In the genomic region with DNA sequence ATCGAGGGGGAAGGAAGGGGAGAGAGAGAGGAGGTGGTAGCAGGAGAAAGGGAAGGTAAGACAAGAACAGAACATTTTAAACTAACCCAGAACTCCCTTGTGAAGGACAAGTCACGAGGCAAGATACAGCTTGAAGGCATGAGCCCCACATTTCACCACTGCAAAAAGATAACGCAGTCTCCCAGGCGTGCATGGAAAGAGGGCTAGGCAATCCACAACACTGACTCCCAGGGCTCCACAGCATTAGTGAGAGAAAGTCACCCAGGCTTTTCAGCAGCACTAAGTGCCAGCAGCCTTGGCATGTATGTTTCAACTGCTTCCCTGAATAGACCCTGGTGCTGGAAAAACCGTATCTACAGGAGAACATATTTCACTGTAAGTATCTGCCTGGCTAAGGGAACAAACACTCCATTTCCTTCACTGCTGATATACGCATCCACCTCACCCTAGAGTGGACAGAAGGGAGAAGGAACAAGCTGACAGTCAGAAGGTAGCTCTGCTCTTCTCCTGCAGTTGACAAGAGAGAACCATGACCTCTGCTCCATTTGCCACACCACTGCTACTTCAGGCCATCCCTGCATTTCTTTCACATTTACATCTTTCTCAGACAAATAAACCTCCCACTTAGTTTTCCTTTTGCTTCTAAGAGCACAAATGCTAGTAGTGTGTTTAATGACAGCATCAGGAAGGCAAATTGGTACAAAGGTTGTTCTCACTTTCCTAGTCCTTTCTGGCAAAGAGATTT, we compare ENCODE assay signal across 16 cellular contexts.
A peak's percentile ranks its signal among the peaks of the same experiment; 100 is the strongest.
DNase-seq lines count a peak whose midpoint lies in the region; ATAC-seq and TF ChIP-seq lines count a peak whose summit lies in the region.
"Had no signal": no experiment of that assay in that cellular context is flagged by ENCODE, and none has a peak within 500 bp of the region (broad histone marks: within the 10 kb centered on the region; RNA-seq: fewer than 3 reads in every experiment).

No MANE protein-coding gene starts in this region.

- H2BK15ac ChIP-seq in IMR-90 (ENCODE audit: low read depth, low read length), result peak overlapping the region; percentile 22; the same call in 1 of the 3 replicates

- POLR2A ChIA-PET in CD4-positive, alpha-beta memory T cell (lab: Charles Lee; ENCODE audit: partially characterized antibody), result no interaction called here
- POLR2A ChIA-PET in IMR-90 (lab: Charles Lee; ENCODE audit: unreplicated experiment), result no interaction called here

- H3K56ac ChIP-seq in IMR-90 (ENCODE audit: extremely low read depth, insufficient read depth, low read length), result no peak overlapping the region

- peak overlapping the region; percentile 54; the same call in 1 of the 2 replicates for H2BK120ac ChIP-seq in IMR-90 (ENCODE audit: low read depth, low read length)

- DNase-seq in CD4-positive, alpha-beta memory T cell, result no peak
- peak; percentile 18 for DNase-seq in IMR-90
- no peak for DNase-seq in colonic mucosa
- no peak for DNase-seq in left colon
- DNase-seq in HCEC 1CT, result no peak
- DNase-seq: activated gamma-delta T cell treated with Interleukin-2 at 50 U/mL for 16 hours, DMS53, immature natural killer cell, NCI-H1092 treated with DMSO at 0.1 percent for 48 hours had no signal

- peak overlapping the region; percentile 42; the same call in 1 of the 2 replicates for H2BK20ac ChIP-seq in IMR-90 (ENCODE audit: low read depth, low read length)

- H3K27me3 Mint-ChIP-seq in CD4-positive, alpha-beta memory T cell, result no peaks in the 10 kb centered on the region
- H3K27me3 Mint-ChIP-seq: B cell; memory B cell; stimulated activated memory B cell treated with anti-CD40 and anti-IgM and Interleukin-4, amounts not matched to agents 10 μg/mL and 1 μg/mL and 100 μg/mL, for 72 hours had no signal

- ATAC-seq in IMR-90 (ENCODE audit: low read depth) (peak; percentile 22; the same call in 1 of the 2 replicates), left colon (peak; percentile 76), GM18907 (IDR thresholded peaks at IDR 0.05; ENCODE audit: unreplicated experiment) (no peak), GM19328 (IDR thresholded peaks at IDR 0.05; ENCODE audit: unreplicated experiment) (no peak), HG03196 (IDR thresholded peaks at IDR 0.05; ENCODE audit: unreplicated experiment) (no peak)
- ATAC-seq: HCT116; stimulated activated memory B cell treated with anti-CD40 and anti-IgM and Interleukin-4, amounts not matched to agents 10 μg/mL and 1 μg/mL and 100 μg/mL, for 72 hours had no signal

- H2AFZ ChIP-seq in IMR-90 (replicated peaks; ENCODE audit: low read length, poor library complexity), result no peak overlapping the region

- peak overlapping the region; percentile 30; the same call in 1 of the 2 replicates for H4K91ac ChIP-seq in IMR-90 (ENCODE audit: insufficient read depth, low read depth, low read length)

- TF ChIP-seq RAD21 in IMR-90 (IDR thresholded peaks at IDR 0.05; ENCODE audit: low read length), result no peak

- CTCF ChIA-PET in CD4-positive, alpha-beta memory T cell (lab: Charles Lee; ENCODE audit: partially characterized antibody), result interaction anchor here (0.8 to 1.9 kb wide), 2 partner anchors 8 to 23 kb away, joined by 3 to 5 read pairs; no protein-coding TSS in a partner anchor
- CTCF ChIA-PET in IMR-90 (lab: Yijun Ruan, JAX), result interaction anchor here (1.9 kb wide), 1 partner anchor 16 kb away, joined by 6 read pairs; no protein-coding TSS in a partner anchor

- BruUV-seq in IMR-90 (replicated peaks; lab: Mats Ljungman, UMichigan), result no TSS peak

- H3K9me3 Mint-ChIP-seq in CD4-positive, alpha-beta memory T cell, result no peaks in the 10 kb centered on the region
- H3K9me3 Mint-ChIP-seq: immature natural killer cell; memory B cell; stimulated activated memory B cell treated with anti-CD40 and anti-IgM and Interleukin-4, amounts not matched to agents 10 μg/mL and 1 μg/mL and 100 μg/mL, for 72 hours had no signal

- H3K4me3 ChIP-seq in CD4-positive, alpha-beta memory T cell (ENCODE audit: low read length in 2 of 2), result no peak overlapping the region
- no peak overlapping the region for H3K4me3 ChIP-seq in IMR-90 (ENCODE audit: insufficient read depth, low read depth, low read length)
- no peak overlapping the region for H3K4me3 ChIP-seq in colonic mucosa

- H3K4me3 Mint-ChIP-seq in CD4-positive, alpha-beta memory T cell, result peak overlapping the region in 1 of 8 donors; percentile 37
- H3K4me3 Mint-ChIP-seq: B cell; immature natural killer cell; memory B cell; stimulated activated memory B cell treated with anti-CD40 and anti-IgM and Interleukin-4, amounts not matched to agents 10 μg/mL and 1 μg/mL and 100 μg/mL, for 72 hours had no signal

- peak overlapping the region; percentile 33 for H2BK5ac ChIP-seq in IMR-90 (ENCODE audit: low read depth, low read length, poor library complexity, severe bottlenecking)

- H3K27me3 ChIP-seq in CD4-positive, alpha-beta memory T cell (ENCODE audit: insufficient read depth, low read length), result no peaks in the 10 kb centered on the region
- H3K27me3 ChIP-seq in IMR-90 (ENCODE audit: control insufficient read depth, insufficient read depth, low read length) (no peaks in the 10 kb centered on the region), colonic mucosa (no peaks in the 10 kb centered on the region)

- H3K4me2 ChIP-seq in IMR-90 (ENCODE audit: low read depth, low read length), result no peak overlapping the region

- no peak overlapping the region for H4K5ac ChIP-seq in IMR-90 (ENCODE audit: low read depth, low read length)

- peak overlapping the region; percentile 44 for H3K4ac ChIP-seq in IMR-90 (ENCODE audit: low read depth, low read length)

- dilution Hi-C loops in IMR-90 (cut with HindIII; ENCODE audit: low sequenced_read_pairs, unreplicated experiment), result no loop called here

- TF ChIP-seq CTCF in IMR-90 (conservative IDR thresholded peaks at IDR 0.05; ENCODE audit: low read depth, low read length), result no peak
- no peak for TF ChIP-seq CTCF in colonic mucosa (IDR thresholded peaks at IDR 0.05)

- H3K14ac ChIP-seq in IMR-90 (replicated peaks; ENCODE audit: low read depth, low read length), result peak overlapping the region; percentile 45

- peak overlapping the region; percentile 71; the same call in 1 of the 2 replicates for H2AK5ac ChIP-seq in IMR-90 (ENCODE audit: low read depth, low read length)

- peaks cover 33% of the 10 kb centered on the region for H3K36me3 ChIP-seq in CD4-positive, alpha-beta memory T cell (ENCODE audit: insufficient read depth, low read length)
- H3K36me3 ChIP-seq in IMR-90 (ENCODE audit: control insufficient read depth, insufficient read depth, low read length) (peaks cover 12% of the 10 kb centered on the region), colonic mucosa (no peaks in the 10 kb centered on the region)

- H3K36me3 Mint-ChIP-seq in CD4-positive, alpha-beta memory T cell, result peaks cover 42 to 68% of the 10 kb centered on the region in 2 donors

- no peak overlapping the region for H3K27ac ChIP-seq in CD4-positive, alpha-beta memory T cell (ENCODE audit: low read depth, low read length)
- 0 out of 2 replicates have a peak overlapping the region, but pooled peaks have one; percentile 1 for H3K27ac ChIP-seq in IMR-90 (ENCODE audit: insufficient read depth, low read length)
- peak overlapping the region; percentile 61 for H3K27ac ChIP-seq in colonic mucosa

- H3K9ac ChIP-seq in IMR-90 (ENCODE audit: low read depth, low read length), result no peak overlapping the region
- H3K9ac ChIP-seq in colonic mucosa (ENCODE audit: low read depth in 2 of 2, low read length in 2 of 2), result peak overlapping the region in 1 of 2 donors; percentile 29

- H3K27ac Mint-ChIP-seq in CD4-positive, alpha-beta memory T cell, result peak overlapping the region in 5 of 7 donors; percentile 26 to 68 (median 31)
- H3K27ac Mint-ChIP-seq: B cell; memory B cell; stimulated activated memory B cell treated with anti-CD40 and anti-IgM and Interleukin-4, amounts not matched to agents 10 μg/mL and 1 μg/mL and 100 μg/mL, for 72 hours had no signal

- H4K20me1 ChIP-seq in IMR-90 (ENCODE audit: insufficient read depth, low read length), result peaks cover 11% of the 10 kb centered on the region; the same call in 1 of the 2 replicates

- peaks cover 20% of the 10 kb centered on the region for H3K9me1 ChIP-seq in IMR-90 (ENCODE audit: insufficient read depth, low read length)

- no peaks in the 10 kb centered on the region for H3K9me3 ChIP-seq in CD4-positive, alpha-beta memory T cell (ENCODE audit: control insufficient read depth in 1 of 2, low read length in 2 of 2)
- H3K9me3 ChIP-seq in IMR-90 (ENCODE audit: control insufficient read depth, insufficient read depth, low read length), result no peaks in the 10 kb centered on the region
- H3K9me3 ChIP-seq in colonic mucosa, result no peaks in the 10 kb centered on the region

- no peak overlapping the region for H2AK9ac ChIP-seq in IMR-90 (replicated peaks; ENCODE audit: low read depth, low read length, poor library complexity)

- H3K4me1 Mint-ChIP-seq in CD4-positive, alpha-beta memory T cell, result peaks cover 0 to 10% (median 5%) of the 10 kb centered on the region in 4 donors
- H3K4me1 Mint-ChIP-seq: stimulated activated memory B cell treated with anti-CD40 and anti-IgM and Interleukin-4, amounts not matched to agents 10 μg/mL and 1 μg/mL and 100 μg/mL, for 72 hours had no signal

- in situ Hi-C loops in IMR-90 (cut with MboI; ENCODE audit: low sequenced_read_pairs), result no loop called here

- H3K18ac ChIP-seq in IMR-90 (ENCODE audit: low read depth, low read length), result peak overlapping the region; percentile 32; the same call in 1 of the 2 replicates

- WGBS in IMR-90 (ENCODE audit: extremely low coverage in 2 of 2, insufficient read length in 1 of 2), 2 experiments, result no CpG with 5 or more reads among the region's 6 CpGs

- peaks cover 10 to 55% of the 10 kb centered on the region in 2 experiments; a peak in 3 of 4 replicates for H3K79me1 ChIP-seq in IMR-90 (ENCODE audit: low read depth in 1 of 2, low read length in 2 of 2)

- H4K8ac ChIP-seq in IMR-90 (ENCODE audit: low read depth in 2 of 2, low read length in 2 of 2), result peak overlapping the region in 1 of 2 experiments; percentile 48; a peak in 1 of 4 replicates

- peak overlapping the region; percentile 40 for H3K23ac ChIP-seq in IMR-90 (ENCODE audit: low read depth, low read length)

- no peaks in the 10 kb centered on the region for H3K4me1 ChIP-seq in CD4-positive, alpha-beta memory T cell (ENCODE audit: insufficient read depth, low read length)
- peaks cover 13% of the 10 kb centered on the region for H3K4me1 ChIP-seq in IMR-90 (ENCODE audit: control insufficient read depth, insufficient read depth, low read length)
- H3K4me1 ChIP-seq in colonic mucosa, result peaks cover 3% of the 10 kb centered on the region

- intact Hi-C loops in CD4-positive, alpha-beta memory T cell (cut with micrococcal nuclease), result no loop called here
- intact Hi-C loops in IMR-90 (cut with micrococcal nuclease), result loop anchor here (2.0 kb wide), 1 partner anchor 15 kb away; no protein-coding TSS in a partner anchor
- intact Hi-C loops in colonic mucosa (cut with DNase I), result no loop called here
- intact Hi-C loops in left colon (cut with DNase I, micrococcal nuclease), result no loop called here

- TF ChIP-seq POLR2A in IMR-90 (IDR thresholded peaks at IDR 0.05; ENCODE audit: low read depth, low read length), result no peak

TF ChIP-seq in IMR-90, 13 proteins besides CTCF, POLR2A, EP300 and RAD21 (continues in another document):
- TF ChIP-seq MAFK (IDR thresholded peaks at IDR 0.05; ENCODE audit: low read depth, low read length), result no peak
- TF ChIP-seq CHD1 (IDR thresholded peaks at IDR 0.05; ENCODE audit: low read depth, low read length), result no peak
- no peak for TF ChIP-seq RCOR1 (IDR thresholded peaks at IDR 0.05; ENCODE audit: insufficient replicate concordance, low read length)

Comparison
In these comparisons a context has a peak if more than half of its experiments do, and no peak if none do; other contexts are left out.
1. ATAC-seq: peak in IMR-90 (single experiment) and left colon (single experiment); none in GM18907 (single experiment), GM19328 (single experiment) and HG03196 (single experiment).